Comparison of ENCODE assay signal across 1 cellular context in genomic region chr9:38008168-38009034, GRCh38.
TF ChIP-seq lines count a peak whose summit lies in the region.

No MANE protein-coding gene starts in this region.

TF ChIP-seq in HepG2, 621 proteins besides CTCF, POLR2A, EP300 and RAD21 (continued from another document and continues in another):
- TF ChIP-seq ZXDC (CRISPR knock-in tag; IDR thresholded peaks at IDR 0.05) (no peak), MED1 (CRISPR knock-in tag; IDR thresholded peaks at IDR 0.05) (peak; percentile 79), ETV5 (CRISPR knock-in tag; IDR thresholded peaks at IDR 0.05; ENCODE audit: borderline replicate concordance) (peak; percentile 58; the same call in 1 of the 2 replicates), SAP130 (CRISPR knock-in tag; IDR thresholded peaks at IDR 0.05; ENCODE audit: low read depth) (peak; percentile 64), ZNF597 (CRISPR knock-in tag; IDR thresholded peaks at IDR 0.05) (no peak), ZNF616 (CRISPR knock-in tag; IDR thresholded peaks at IDR 0.05; ENCODE audit: low read depth) (no peak), FOSL2 (CRISPR knock-in tag; IDR thresholded peaks at IDR 0.05) (peak; percentile 86), KDM4B (CRISPR knock-in tag; IDR thresholded peaks at IDR 0.05) (no peak; the same call in 1 of the 2 replicates), SMAD1 (CRISPR knock-in tag; IDR thresholded peaks at IDR 0.05; ENCODE audit: borderline replicate concordance, low read depth) (peak; percentile 81; the same call in 1 of the 2 replicates), IRF2 (CRISPR knock-in tag; IDR thresholded peaks at IDR 0.05) (peak; percentile 45; the same call in 1 of the 2 replicates), ZKSCAN8 (CRISPR knock-in tag; IDR thresholded peaks at IDR 0.05; ENCODE audit: borderline replicate concordance) (no peak), AHR (CRISPR knock-in tag; IDR thresholded peaks at IDR 0.05) (no peak), HNF4G (IDR thresholded peaks at IDR 0.05; ENCODE audit: borderline replicate concordance, low read depth, low read length) (peak; percentile 91), HNF4G (CRISPR knock-in tag; IDR thresholded peaks at IDR 0.05; ENCODE audit: borderline replicate concordance, low read depth) (peak; percentile 98), ZNF790 (CRISPR knock-in tag; IDR thresholded peaks at IDR 0.05; ENCODE audit: borderline replicate concordance) (no peak), ZNF12 (CRISPR knock-in tag; IDR thresholded peaks at IDR 0.05) (no peak), ZNF674 (CRISPR knock-in tag; IDR thresholded peaks at IDR 0.05; ENCODE audit: low read depth) (no peak), ZFAT (CRISPR knock-in tag; conservative IDR thresholded peaks at IDR 0.05) (no peak), ZNF629 (CRISPR knock-in tag; conservative IDR thresholded peaks at IDR 0.05) (peak; percentile 65), ZNF720 (CRISPR knock-in tag; IDR thresholded peaks at IDR 0.05) (no peak), ZBTB7A (CRISPR knock-in tag; IDR thresholded peaks at IDR 0.05) (0 out of 2 replicates have a peak, but pooled peaks have one; percentile 16), ZNF567 (CRISPR knock-in tag; IDR thresholded peaks at IDR 0.05; ENCODE audit: borderline replicate concordance) (no peak), SRSF1 (optimal IDR thresholded peaks at IDR 0.05; ENCODE audit: low read depth, low read length) (peak; percentile 66), REXO4 (CRISPR knock-in tag; IDR thresholded peaks at IDR 0.05; ENCODE audit: borderline replicate concordance) (no peak), SOX5 (CRISPR knock-in tag; IDR thresholded peaks at IDR 0.05; ENCODE audit: borderline replicate concordance) (peak; percentile 46; the same call in 1 of the 2 replicates), U2AF1 (optimal IDR thresholded peaks at IDR 0.05; ENCODE audit: low read depth, low read length) (no peak), REPIN1 (CRISPR knock-in tag; IDR thresholded peaks at IDR 0.05; ENCODE audit: borderline replicate concordance, low read depth) (peak; percentile 61; the same call in 1 of the 2 replicates), SMARCC2 (IDR thresholded peaks at IDR 0.05) (no peak), FIP1L1 (IDR thresholded peaks at IDR 0.05; ENCODE audit: borderline replicate concordance, insufficient read depth, low read depth, low read length) (no peak), ZNF331 (CRISPR knock-in tag; IDR thresholded peaks at IDR 0.05) (no peak), HOXA5 (CRISPR knock-in tag; IDR thresholded peaks at IDR 0.05) (no peak), CAMTA2 (CRISPR knock-in tag; IDR thresholded peaks at IDR 0.05; ENCODE audit: borderline replicate concordance) (no peak), POLR2AphosphoS5 (IDR thresholded peaks at IDR 0.05; ENCODE audit: low read depth, low read length) (no peak)
- TF ChIP-seq, protein P1, sequence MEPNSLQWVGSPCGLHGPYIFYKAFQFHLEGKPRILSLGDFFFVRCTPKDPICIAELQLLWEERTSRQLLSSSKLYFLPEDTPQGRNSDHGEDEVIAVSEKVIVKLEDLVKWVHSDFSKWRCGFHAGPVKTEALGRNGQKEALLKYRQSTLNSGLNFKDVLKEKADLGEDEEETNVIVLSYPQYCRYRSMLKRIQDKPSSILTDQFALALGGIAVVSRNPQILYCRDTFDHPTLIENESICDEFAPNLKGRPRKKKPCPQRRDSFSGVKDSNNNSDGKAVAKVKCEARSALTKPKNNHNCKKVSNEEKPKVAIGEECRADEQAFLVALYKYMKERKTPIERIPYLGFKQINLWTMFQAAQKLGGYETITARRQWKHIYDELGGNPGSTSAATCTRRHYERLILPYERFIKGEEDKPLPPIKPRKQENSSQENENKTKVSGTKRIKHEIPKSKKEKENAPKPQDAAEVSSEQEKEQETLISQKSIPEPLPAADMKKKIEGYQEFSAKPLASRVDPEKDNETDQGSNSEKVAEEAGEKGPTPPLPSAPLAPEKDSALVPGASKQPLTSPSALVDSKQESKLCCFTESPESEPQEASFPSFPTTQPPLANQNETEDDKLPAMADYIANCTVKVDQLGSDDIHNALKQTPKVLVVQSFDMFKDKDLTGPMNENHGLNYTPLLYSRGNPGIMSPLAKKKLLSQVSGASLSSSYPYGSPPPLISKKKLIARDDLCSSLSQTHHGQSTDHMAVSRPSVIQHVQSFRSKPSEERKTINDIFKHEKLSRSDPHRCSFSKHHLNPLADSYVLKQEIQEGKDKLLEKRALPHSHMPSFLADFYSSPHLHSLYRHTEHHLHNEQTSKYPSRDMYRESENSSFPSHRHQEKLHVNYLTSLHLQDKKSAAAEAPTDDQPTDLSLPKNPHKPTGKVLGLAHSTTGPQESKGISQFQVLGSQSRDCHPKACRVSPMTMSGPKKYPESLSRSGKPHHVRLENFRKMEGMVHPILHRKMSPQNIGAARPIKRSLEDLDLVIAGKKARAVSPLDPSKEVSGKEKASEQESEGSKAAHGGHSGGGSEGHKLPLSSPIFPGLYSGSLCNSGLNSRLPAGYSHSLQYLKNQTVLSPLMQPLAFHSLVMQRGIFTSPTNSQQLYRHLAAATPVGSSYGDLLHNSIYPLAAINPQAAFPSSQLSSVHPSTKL (CRISPR knock-in tag; IDR thresholded peaks at IDR 0.05), result peak; percentile 69
- TF ChIP-seq, protein P2, sequence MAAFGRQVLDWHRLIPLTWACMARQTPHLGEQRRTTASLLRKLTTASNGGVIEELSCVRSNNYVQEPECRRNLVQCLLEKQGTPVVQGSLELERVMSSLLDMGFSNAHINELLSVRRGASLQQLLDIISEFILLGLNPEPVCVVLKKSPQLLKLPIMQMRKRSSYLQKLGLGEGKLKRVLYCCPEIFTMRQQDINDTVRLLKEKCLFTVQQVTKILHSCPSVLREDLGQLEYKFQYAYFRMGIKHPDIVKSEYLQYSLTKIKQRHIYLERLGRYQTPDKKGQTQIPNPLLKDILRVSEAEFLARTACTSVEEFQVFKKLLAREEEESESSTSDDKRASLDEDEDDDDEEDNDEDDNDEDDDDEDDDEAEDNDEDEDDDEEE (CRISPR knock-in tag; IDR thresholded peaks at IDR 0.05), result no peak
- TF ChIP-seq, protein P3, sequence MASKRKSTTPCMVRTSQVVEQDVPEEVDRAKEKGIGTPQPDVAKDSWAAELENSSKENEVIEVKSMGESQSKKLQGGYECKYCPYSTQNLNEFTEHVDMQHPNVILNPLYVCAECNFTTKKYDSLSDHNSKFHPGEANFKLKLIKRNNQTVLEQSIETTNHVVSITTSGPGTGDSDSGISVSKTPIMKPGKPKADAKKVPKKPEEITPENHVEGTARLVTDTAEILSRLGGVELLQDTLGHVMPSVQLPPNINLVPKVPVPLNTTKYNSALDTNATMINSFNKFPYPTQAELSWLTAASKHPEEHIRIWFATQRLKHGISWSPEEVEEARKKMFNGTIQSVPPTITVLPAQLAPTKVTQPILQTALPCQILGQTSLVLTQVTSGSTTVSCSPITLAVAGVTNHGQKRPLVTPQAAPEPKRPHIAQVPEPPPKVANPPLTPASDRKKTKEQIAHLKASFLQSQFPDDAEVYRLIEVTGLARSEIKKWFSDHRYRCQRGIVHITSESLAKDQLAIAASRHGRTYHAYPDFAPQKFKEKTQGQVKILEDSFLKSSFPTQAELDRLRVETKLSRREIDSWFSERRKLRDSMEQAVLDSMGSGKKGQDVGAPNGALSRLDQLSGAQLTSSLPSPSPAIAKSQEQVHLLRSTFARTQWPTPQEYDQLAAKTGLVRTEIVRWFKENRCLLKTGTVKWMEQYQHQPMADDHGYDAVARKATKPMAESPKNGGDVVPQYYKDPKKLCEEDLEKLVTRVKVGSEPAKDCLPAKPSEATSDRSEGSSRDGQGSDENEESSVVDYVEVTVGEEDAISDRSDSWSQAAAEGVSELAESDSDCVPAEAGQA (IDR thresholded peaks at IDR 0.05; ENCODE audit: low read depth), result 0 out of 2 replicates have a peak, but pooled peaks have one; percentile 9
- TF ChIP-seq, protein P3 (CRISPR knock-in tag; IDR thresholded peaks at IDR 0.05; ENCODE audit: borderline replicate concordance), result no peak
- TF ChIP-seq, protein P4, sequence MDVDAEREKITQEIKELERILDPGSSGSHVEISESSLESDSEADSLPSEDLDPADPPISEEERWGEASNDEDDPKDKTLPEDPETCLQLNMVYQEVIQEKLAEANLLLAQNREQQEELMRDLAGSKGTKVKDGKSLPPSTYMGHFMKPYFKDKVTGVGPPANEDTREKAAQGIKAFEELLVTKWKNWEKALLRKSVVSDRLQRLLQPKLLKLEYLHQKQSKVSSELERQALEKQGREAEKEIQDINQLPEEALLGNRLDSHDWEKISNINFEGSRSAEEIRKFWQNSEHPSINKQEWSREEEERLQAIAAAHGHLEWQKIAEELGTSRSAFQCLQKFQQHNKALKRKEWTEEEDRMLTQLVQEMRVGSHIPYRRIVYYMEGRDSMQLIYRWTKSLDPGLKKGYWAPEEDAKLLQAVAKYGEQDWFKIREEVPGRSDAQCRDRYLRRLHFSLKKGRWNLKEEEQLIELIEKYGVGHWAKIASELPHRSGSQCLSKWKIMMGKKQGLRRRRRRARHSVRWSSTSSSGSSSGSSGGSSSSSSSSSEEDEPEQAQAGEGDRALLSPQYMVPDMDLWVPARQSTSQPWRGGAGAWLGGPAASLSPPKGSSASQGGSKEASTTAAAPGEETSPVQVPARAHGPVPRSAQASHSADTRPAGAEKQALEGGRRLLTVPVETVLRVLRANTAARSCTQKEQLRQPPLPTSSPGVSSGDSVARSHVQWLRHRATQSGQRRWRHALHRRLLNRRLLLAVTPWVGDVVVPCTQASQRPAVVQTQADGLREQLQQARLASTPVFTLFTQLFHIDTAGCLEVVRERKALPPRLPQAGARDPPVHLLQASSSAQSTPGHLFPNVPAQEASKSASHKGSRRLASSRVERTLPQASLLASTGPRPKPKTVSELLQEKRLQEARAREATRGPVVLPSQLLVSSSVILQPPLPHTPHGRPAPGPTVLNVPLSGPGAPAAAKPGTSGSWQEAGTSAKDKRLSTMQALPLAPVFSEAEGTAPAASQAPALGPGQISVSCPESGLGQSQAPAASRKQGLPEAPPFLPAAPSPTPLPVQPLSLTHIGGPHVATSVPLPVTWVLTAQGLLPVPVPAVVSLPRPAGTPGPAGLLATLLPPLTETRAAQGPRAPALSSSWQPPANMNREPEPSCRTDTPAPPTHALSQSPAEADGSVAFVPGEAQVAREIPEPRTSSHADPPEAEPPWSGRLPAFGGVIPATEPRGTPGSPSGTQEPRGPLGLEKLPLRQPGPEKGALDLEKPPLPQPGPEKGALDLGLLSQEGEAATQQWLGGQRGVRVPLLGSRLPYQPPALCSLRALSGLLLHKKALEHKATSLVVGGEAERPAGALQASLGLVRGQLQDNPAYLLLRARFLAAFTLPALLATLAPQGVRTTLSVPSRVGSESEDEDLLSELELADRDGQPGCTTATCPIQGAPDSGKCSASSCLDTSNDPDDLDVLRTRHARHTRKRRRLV (CRISPR knock-in tag; IDR thresholded peaks at IDR 0.05), result no peak
- TF ChIP-seq, protein P5, sequence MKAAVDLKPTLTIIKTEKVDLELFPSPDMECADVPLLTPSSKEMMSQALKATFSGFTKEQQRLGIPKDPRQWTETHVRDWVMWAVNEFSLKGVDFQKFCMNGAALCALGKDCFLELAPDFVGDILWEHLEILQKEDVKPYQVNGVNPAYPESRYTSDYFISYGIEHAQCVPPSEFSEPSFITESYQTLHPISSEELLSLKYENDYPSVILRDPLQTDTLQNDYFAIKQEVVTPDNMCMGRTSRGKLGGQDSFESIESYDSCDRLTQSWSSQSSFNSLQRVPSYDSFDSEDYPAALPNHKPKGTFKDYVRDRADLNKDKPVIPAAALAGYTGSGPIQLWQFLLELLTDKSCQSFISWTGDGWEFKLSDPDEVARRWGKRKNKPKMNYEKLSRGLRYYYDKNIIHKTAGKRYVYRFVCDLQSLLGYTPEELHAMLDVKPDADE (CRISPR knock-in tag; IDR thresholded peaks at IDR 0.05), result no peak
